Comparison of ENCODE assay signal across 22 cellular contexts in genomic region chr13:40537146-40537895, GRCh38.
A peak's percentile ranks its signal among the peaks of the same experiment; 100 is the strongest.
DNase-seq lines count a peak whose midpoint lies in the region; ATAC-seq, FAIRE-seq and TF ChIP-seq lines count a peak whose summit lies in the region.
"Had no signal": no experiment of that assay in that cellular context is flagged by ENCODE, and none has a peak within 500 bp of the region (broad histone marks: within the 10 kb centered on the region; RNA-seq: fewer than 3 reads in every experiment).

No MANE protein-coding gene starts in this region.

- H3K14ac ChIP-seq in H1 (ENCODE audit: insufficient read length) = no peak overlapping the region

- H3K56ac ChIP-seq in H1 (replicated peaks; ENCODE audit: insufficient read length, low read depth, low read length) = no peak overlapping the region

- DNase-seq in CD14-positive monocyte (ENCODE audit: low spot score) = no peak
- peak; percentile 33 for DNase-seq in H7
- no peak for DNase-seq in H1 (ENCODE audit: low read depth in 1 of 2, low spot score in 2 of 2)
- no peak for DNase-seq in neural crest cell (ENCODE audit: low read depth, low spot score)
- DNase-seq in caudate nucleus (lab: John Stamatoyannopoulos, UW) = no peak
- DNase-seq in foreskin melanocyte = no peak
- no peak for DNase-seq in activated CD8-positive, alpha-beta T cell treated with anti-CD3 and anti-CD28 coated beads, Interleukin-2, amount 10 ng/mL, durations not matched to agents 7 days and 5 days
- DNase-seq: activated CD4-positive, alpha-beta T cell treated with anti-CD3 and anti-CD28 coated beads, Interleukin-2, amount 10 ng/mL, durations not matched to agents 24 days and 14 days; activated T-cell treated with anti-CD3 and anti-CD28 coated beads, Interleukin-2, amount 50 U/mL, for 1 hour; COR-L47; GF-D8; left ventricle myocardium inferior; NCI-H1436; NCI-H2227 treated with DMSO at 0.1 percent for 48 hours; RPMI8226; stimulated activated CD4-positive, alpha-beta T cell treated with anti-CD3 and anti-CD28 coated beads, Interleukin-2, amount 100 ng/mL, for 48 hours had no signal

- TF ChIP-seq CTCF in CD14-positive monocyte (IDR thresholded peaks at IDR 0.05) (no peak), H1 (IDR thresholded peaks at IDR 0.05; ENCODE audit: control extremely low read depth in 1 of 3, insufficient read depth in 1 of 3, low read depth in 1 of 3, low read length in 3 of 3) (no peak), neural crest cell (conservative IDR thresholded peaks at IDR 0.05) (no peak)

- TF ChIP-seq EP300 in H1 (IDR thresholded peaks at IDR 0.05; ENCODE audit: borderline replicate concordance in 1 of 2, low read depth in 2 of 2, low read length in 2 of 2) = no peak

- no peaks in the 10 kb centered on the region for H3K79me1 ChIP-seq in H1 (ENCODE audit: low read depth, low read length)

- ATAC-seq in HG03135 (IDR thresholded peaks at IDR 0.05; ENCODE audit: unreplicated experiment) = no peak
- no peak for ATAC-seq in activated CD8-positive, alpha-beta T cell treated with anti-CD3 and anti-CD28 coated beads, Interleukin-2, amount 10 ng/mL, durations not matched to agents 7 days and 5 days

- H3K9me3 Mint-ChIP-seq in CD14-positive monocyte (no peaks in the 10 kb centered on the region), neural crest cell (no peaks in the 10 kb centered on the region)
- no peaks in the 10 kb centered on the region for H3K9me3 Mint-ChIP-seq in activated CD8-positive, alpha-beta T cell treated with anti-CD3 and anti-CD28 coated beads, Interleukin-2, amount 10 ng/mL, durations not matched to agents 7 days and 5 days (ENCODE audit: insufficient read depth)
- H3K9me3 Mint-ChIP-seq: activated CD4-positive, alpha-beta T cell treated with anti-CD3 and anti-CD28 coated beads, Interleukin-2, amount 10 ng/mL, durations not matched to agents 24 days and 14 days had no signal

- H4K5ac ChIP-seq in H1 (ENCODE audit: insufficient read length, low read depth, low read length) = no peak overlapping the region

- no peaks in the 10 kb centered on the region for H3K23me2 ChIP-seq in H1 (ENCODE audit: low read depth, low read length)

- H3K4ac ChIP-seq in H1 (replicated peaks; ENCODE audit: insufficient read length, low read depth, low read length) = no peak overlapping the region

- intact Hi-C loops in CD14-positive monocyte (cut with micrococcal nuclease) = no loop called here

- peak overlapping the region; percentile 35; the same call in 1 of the 2 replicates for H2BK12ac ChIP-seq in H1 (ENCODE audit: low read depth, low read length)

- H2BK15ac ChIP-seq in H1 (ENCODE audit: low read length) = peak overlapping the region; percentile 10; the same call in 1 of the 2 replicates

- peak overlapping the region in 6 of 7 donors; percentile 13 to 73 (median 31) for H3K27ac Mint-ChIP-seq in CD14-positive monocyte
- H3K27ac Mint-ChIP-seq in neural crest cell (ENCODE audit: unreplicated experiment) = peak overlapping the region; percentile 71
- H3K27ac Mint-ChIP-seq in activated CD8-positive, alpha-beta T cell treated with anti-CD3 and anti-CD28 coated beads, Interleukin-2, amount 10 ng/mL, durations not matched to agents 7 days and 5 days = no peak overlapping the region
- H3K27ac Mint-ChIP-seq: activated CD4-positive, alpha-beta T cell treated with anti-CD3 and anti-CD28 coated beads, Interleukin-2, amount 10 ng/mL, durations not matched to agents 24 days and 14 days had no signal

- no peaks in the 10 kb centered on the region for H4K20me1 ChIP-seq in H1 (replicated peaks in 1 of 2; ENCODE audit: control insufficient read depth in 1 of 2, insufficient read depth in 2 of 2, low read length in 2 of 2)

- H3K79me2 ChIP-seq in H1 (ENCODE audit: control insufficient read depth in 1 of 2, insufficient read depth in 2 of 2, low read length in 2 of 2) = no peaks in the 10 kb centered on the region
- H3K79me2 ChIP-seq: parathyroid adenoma had no signal

- H4K8ac ChIP-seq in H1 (ENCODE audit: extremely low read depth, insufficient read depth, low read length) = no peak overlapping the region

- H3K4me2 ChIP-seq in H1 (ENCODE audit: insufficient read depth in 1 of 2, low read depth in 2 of 2, low read length in 2 of 2) = no peak overlapping the region

- TF ChIP-seq POLR2A in H1 (IDR thresholded peaks at IDR 0.05; ENCODE audit: control extremely low read depth in 1 of 2, low read depth in 2 of 2, low read length in 2 of 2) = no peak

- WGBS in H1 (ENCODE audit: extremely low coverage in 1 of 2, insufficient coverage in 1 of 2, insufficient read length in 1 of 2, insufficient replicate concordance in 2 of 2, low coverage in 1 of 2, low lambda C conversion rate in 2 of 2, missing lambda C conversion rate in 1 of 2), 2 experiments = 91% methylated on average over 13 of the region's 13 CpGs; no CpG with 5 or more reads in 1 of the 2 experiments

- H3K4me3 Mint-ChIP-seq in CD14-positive monocyte (no peak overlapping the region), neural crest cell (no peak overlapping the region)
- H3K4me3 Mint-ChIP-seq in activated CD8-positive, alpha-beta T cell treated with anti-CD3 and anti-CD28 coated beads, Interleukin-2, amount 10 ng/mL, durations not matched to agents 7 days and 5 days = no peak overlapping the region
- H3K4me3 Mint-ChIP-seq: activated CD4-positive, alpha-beta T cell treated with anti-CD3 and anti-CD28 coated beads, Interleukin-2, amount 10 ng/mL, durations not matched to agents 24 days and 14 days had no signal

- TF ChIP-seq RAD21 in H1 (IDR thresholded peaks at IDR 0.05 in 1 of 2, conservative IDR thresholded peaks at IDR 0.05 in 1 of 2; ENCODE audit: low read depth in 2 of 2, low read length in 2 of 2) = no peak

- no peak overlapping the region for H3K18ac ChIP-seq in H1 (ENCODE audit: extremely low read depth, low read length)

- no peak overlapping the region for H3K23ac ChIP-seq in H1 (ENCODE audit: insufficient read length)

- H2AFZ ChIP-seq in H1 (ENCODE audit: low read length) = no peak overlapping the region
- H2AFZ ChIP-seq: parathyroid adenoma had no signal

- H3K9me3 ChIP-seq in H1 (ENCODE audit: insufficient read depth in 2 of 2, low read depth in 1 of 2, low read length in 1 of 2) = no peaks in the 10 kb centered on the region
- H3K9me3 ChIP-seq: colonic mucosa, left ventricle myocardium inferior had no signal

- H4K91ac ChIP-seq in H1 (replicated peaks; ENCODE audit: insufficient read length, low read length) = no peak overlapping the region

- H3K27me3 ChIP-seq in H7 (ENCODE audit: control insufficient read depth, insufficient read depth, low read length) (no peaks in the 10 kb centered on the region), H1 (replicated peaks in 1 of 4; ENCODE audit: control insufficient read depth in 3 of 4, extremely low read depth in 1 of 4, insufficient read depth in 3 of 4, low read length in 3 of 4) (no peaks in the 10 kb centered on the region)
- H3K27me3 ChIP-seq: colonic mucosa had no signal

- no peak overlapping the region for H3K27ac ChIP-seq in H1 (ENCODE audit: low read depth, low read length)
- H3K27ac ChIP-seq in caudate nucleus (ENCODE audit: low read depth, low read length) = no peak overlapping the region
- H3K27ac ChIP-seq: colonic mucosa, left ventricle myocardium inferior, parathyroid adenoma had no signal

- no peak overlapping the region for H3K4me3 ChIP-seq in H7 (ENCODE audit: insufficient read depth, low read depth, low read length)
- H3K4me3 ChIP-seq in H1 (ENCODE audit: extremely low read depth in 1 of 4, insufficient read depth in 2 of 4, low read depth in 3 of 4, low read length in 4 of 4) = no peak overlapping the region
- H3K4me3 ChIP-seq: colonic mucosa, left ventricle myocardium inferior had no signal

- H3K36me3 Mint-ChIP-seq in CD14-positive monocyte (no peaks in the 10 kb centered on the region), neural crest cell (ENCODE audit: low read depth) (no peaks in the 10 kb centered on the region)
- no peaks in the 10 kb centered on the region for H3K36me3 Mint-ChIP-seq in activated CD8-positive, alpha-beta T cell treated with anti-CD3 and anti-CD28 coated beads, Interleukin-2, amount 10 ng/mL, durations not matched to agents 7 days and 5 days (ENCODE audit: low read depth)
- H3K36me3 Mint-ChIP-seq: activated naive CD4-positive, alpha-beta T cell treated with anti-CD3 and anti-CD28 coated beads, Interleukin-2, amount 50 U/mL, for 72 hours had no signal

- no peak overlapping the region for H2BK5ac ChIP-seq in H1 (ENCODE audit: low read depth, low read length)

- FAIRE-seq in H1 (lab: Jason Lieb, UNC) = no peak
- FAIRE-seq: frontal cortex, GM12891 had no signal

- H3K27me3 Mint-ChIP-seq in CD14-positive monocyte (ENCODE audit: low read depth in 3 of 3) (peaks cover 0 to 2% (median 0%) of the 10 kb centered on the region in 3 donors), neural crest cell (ENCODE audit: low read depth) (no peaks in the 10 kb centered on the region)
- no peaks in the 10 kb centered on the region for H3K27me3 Mint-ChIP-seq in activated CD8-positive, alpha-beta T cell treated with anti-CD3 and anti-CD28 coated beads, Interleukin-2, amount 10 ng/mL, durations not matched to agents 7 days and 5 days (ENCODE audit: low read depth)
- H3K27me3 Mint-ChIP-seq: activated CD4-positive, alpha-beta T cell treated with anti-CD3 and anti-CD28 coated beads, Interleukin-2, amount 10 ng/mL, durations not matched to agents 24 days and 14 days had no signal

- peaks cover 3 to 6% (median 6%) of the 10 kb centered on the region in 4 experiments; a peak in 6 of 7 replicates for H3K4me1 ChIP-seq in H1 (replicated peaks in 1 of 4; ENCODE audit: control insufficient read depth in 3 of 4, insufficient read depth in 4 of 4, low read length in 3 of 4)
- H3K4me1 ChIP-seq: parathyroid adenoma had no signal

- H2AK5ac ChIP-seq in H1 (ENCODE audit: low read depth, low read length) = 0 out of 2 replicates have a peak overlapping the region, but pooled peaks have one; percentile 3

- no peak overlapping the region; a peak in 1 of 7 replicates for H3K9ac ChIP-seq in H1 (replicated peaks in 1 of 4; ENCODE audit: extremely low read depth in 1 of 4, low read depth in 3 of 4, low read length in 3 of 4)
- H3K9ac ChIP-seq: parathyroid adenoma had no signal

- H2BK20ac ChIP-seq in H1 (ENCODE audit: low read length) = no peak overlapping the region

- POLR2A ChIA-PET in H1 (lab: Charles Lee; ENCODE audit: partially characterized antibody) = interaction anchor here (1.4 kb wide), 1 partner anchor 128 kb away, joined by 4 read pairs; no protein-coding TSS in a partner anchor
- POLR2A ChIA-PET in activated CD8-positive, alpha-beta T cell treated with anti-CD3 and anti-CD28 coated beads, Interleukin-2, amount 10 ng/mL, durations not matched to agents 7 days and 5 days (lab: Charles Lee) = no interaction called here

- H3K36me3 ChIP-seq in H7 (replicated peaks; ENCODE audit: control insufficient read depth, insufficient read depth, low read length) (no peaks in the 10 kb centered on the region), H1 (ENCODE audit: control insufficient read depth in 2 of 4, insufficient read depth in 4 of 4, low read length in 3 of 4) (no peaks in the 10 kb centered on the region)
- H3K36me3 ChIP-seq: colonic mucosa, left ventricle myocardium inferior had no signal

- H3K4me1 Mint-ChIP-seq in CD14-positive monocyte (peaks cover 22% of the 10 kb centered on the region), neural crest cell (peaks cover 15% of the 10 kb centered on the region)
- H3K4me1 Mint-ChIP-seq in activated CD8-positive, alpha-beta T cell treated with anti-CD3 and anti-CD28 coated beads, Interleukin-2, amount 10 ng/mL, durations not matched to agents 7 days and 5 days (ENCODE audit: low read depth) = peaks cover 6% of the 10 kb centered on the region

- CTCF ChIA-PET in H1 (lab: Charles Lee; ENCODE audit: partially characterized antibody) = interaction anchor here (1.1 to 1.6 kb wide), 6 partner anchors 16 to 146 kb away, joined by 3 to 4 read pairs (median 4); no protein-coding TSS in a partner anchor
- CTCF ChIA-PET in activated CD8-positive, alpha-beta T cell treated with anti-CD3 and anti-CD28 coated beads, Interleukin-2, amount 10 ng/mL, durations not matched to agents 7 days and 5 days (lab: Charles Lee) = interaction anchor here (1.1 kb wide), 1 partner anchor 29 kb away, joined by 4 read pairs; no protein-coding TSS in a partner anchor

- H2BK120ac ChIP-seq in H1 (replicated peaks; ENCODE audit: low read depth, low read length) = no peak overlapping the region
